ENCODE assay signal across 28 cellular contexts in the genomic region with DNA sequence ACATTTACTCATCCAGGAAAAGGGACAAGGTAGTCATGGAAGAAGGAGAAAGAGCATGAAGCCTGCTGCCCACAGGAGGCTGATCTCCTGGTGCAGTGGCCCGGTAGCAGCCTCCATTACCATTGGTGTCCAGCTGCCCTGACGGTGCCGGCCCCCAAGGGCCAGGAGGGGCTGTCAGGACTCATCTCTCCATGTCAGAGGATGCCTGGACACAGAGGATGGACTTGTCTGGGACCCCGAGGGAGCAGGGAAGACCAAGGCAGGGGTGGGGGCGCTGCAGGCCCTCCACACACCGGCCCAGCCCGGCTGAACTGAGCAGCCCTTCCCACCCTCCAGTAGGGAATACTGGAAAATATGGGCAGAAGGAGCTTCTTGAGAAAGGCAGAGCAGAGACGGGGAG. TPM values are rescaled to one million over a fixed set of nuclear protein-coding genes. Genes with fewer than 3 reads are reported as not detected.
"Had no signal": no experiment of that assay in that cellular context is flagged by ENCODE, and none has a peak within 500 bp of the region (broad histone marks: within the 10 kb centered on the region; RNA-seq: fewer than 3 reads in every experiment).

No MANE protein-coding gene starts in this region.

- H3K4me1 ChIP-seq: adrenal gland, body of pancreas, esophagus squamous epithelium, gastroesophageal sphincter had no signal

- H3K27ac ChIP-seq: adrenal gland, body of pancreas, epithelial cell of prostate, esophagus squamous epithelium, gastroesophageal sphincter had no signal

- H3K4me3 Mint-ChIP-seq: activated CD4-positive, alpha-beta memory T cell treated with anti-CD3 and anti-CD28 coated beads for 36 hours; activated CD4-positive, alpha-beta T cell treated with anti-CD3 and anti-CD28 coated beads for 36 hours; activated CD4-positive, alpha-beta T cell treated with anti-CD3 and anti-CD28 coated beads, Interleukin-2, amount 10 ng/mL, durations not matched to agents 24 days and 14 days; activated CD8-positive, alpha-beta T cell treated with anti-CD3 and anti-CD28 coated beads, Interleukin-2, amount 10 ng/mL, durations not matched to agents 7 days and 5 days; activated naive CD4-positive, alpha-beta T cell treated with anti-CD3 and anti-CD28 coated beads, Interleukin-2, amount 10 ng/mL, durations not matched to agents 7 days and 5 days; activated naive CD8-positive, alpha-beta T cell treated with anti-CD3 and anti-CD28 coated beads, Interleukin-2, amount 50 U/mL, for 24 hours; activated T-cell treated with anti-CD3 and anti-CD28 coated beads, Interleukin-2, amount 50 U/mL, for 24 hours; activated T-cell treated with anti-CD3 and anti-CD28 coated beads, Interleukin-2, amount 50 U/mL, for 72 hours had no signal

- H3K36me3 ChIP-seq: adrenal gland, esophagus squamous epithelium, gastroesophageal sphincter had no signal

- H3K4me1 Mint-ChIP-seq: activated CD4-positive, alpha-beta T cell treated with anti-CD3 and anti-CD28 coated beads for 36 hours; activated CD4-positive, alpha-beta T cell treated with anti-CD3 and anti-CD28 coated beads, Interleukin-2, amount 10 ng/mL, durations not matched to agents 24 days and 14 days; activated naive CD4-positive, alpha-beta T cell treated with anti-CD3 and anti-CD28 coated beads, Interleukin-2, amount 10 ng/mL, durations not matched to agents 7 days and 5 days; activated naive CD8-positive, alpha-beta T cell treated with anti-CD3 and anti-CD28 coated beads, Interleukin-2, amount 50 U/mL, for 24 hours had no signal

- H3K27me3 Mint-ChIP-seq: activated CD4-positive, alpha-beta memory T cell treated with anti-CD3 and anti-CD28 coated beads for 36 hours; activated CD4-positive, alpha-beta T cell treated with anti-CD3 and anti-CD28 coated beads, Interleukin-2, amount 10 ng/mL, durations not matched to agents 24 days and 14 days; activated naive CD4-positive, alpha-beta T cell treated with anti-CD3 and anti-CD28 coated beads, Interleukin-2, amount 10 ng/mL, durations not matched to agents 7 days and 5 days; activated naive CD8-positive, alpha-beta T cell treated with anti-CD3 and anti-CD28 coated beads, Interleukin-2, amount 50 U/mL, for 24 hours; activated T-cell treated with anti-CD3 and anti-CD28 coated beads, Interleukin-2, amount 50 U/mL, for 24 hours had no signal

- H3K4me3 ChIP-seq: adrenal gland, body of pancreas, esophagus squamous epithelium, gastroesophageal sphincter had no signal

- H3K27me3 ChIP-seq: adrenal gland, body of pancreas had no signal

- H3K27ac Mint-ChIP-seq: activated CD4-positive, alpha-beta memory T cell treated with anti-CD3 and anti-CD28 coated beads for 36 hours; activated CD4-positive, alpha-beta T cell treated with anti-CD3 and anti-CD28 coated beads for 36 hours; activated CD4-positive, alpha-beta T cell treated with anti-CD3 and anti-CD28 coated beads, Interleukin-2, amount 10 ng/mL, durations not matched to agents 24 days and 14 days; activated CD8-positive, alpha-beta T cell treated with anti-CD3 and anti-CD28 coated beads, Interleukin-2, amount 10 ng/mL, durations not matched to agents 7 days and 5 days; activated naive CD4-positive, alpha-beta T cell treated with anti-CD3 and anti-CD28 coated beads, Interleukin-2, amount 10 ng/mL, durations not matched to agents 7 days and 5 days; activated naive CD8-positive, alpha-beta T cell treated with anti-CD3 and anti-CD28 coated beads, Interleukin-2, amount 50 U/mL, for 24 hours; activated T-cell treated with anti-CD3 and anti-CD28 coated beads, Interleukin-2, amount 50 U/mL, for 24 hours; activated T-cell treated with anti-CD3 and anti-CD28 coated beads, Interleukin-2, amount 50 U/mL, for 72 hours had no signal

- H3K36me3 Mint-ChIP-seq: activated CD4-positive, alpha-beta memory T cell treated with anti-CD3 and anti-CD28 coated beads for 36 hours; activated naive CD4-positive, alpha-beta T cell treated with anti-CD3 and anti-CD28 coated beads, Interleukin-2, amount 10 ng/mL, durations not matched to agents 7 days and 5 days had no signal

- H3K9me3 Mint-ChIP-seq: activated CD4-positive, alpha-beta T cell treated with anti-CD3 and anti-CD28 coated beads, Interleukin-2, amount 10 ng/mL, durations not matched to agents 24 days and 14 days; activated naive CD8-positive, alpha-beta T cell treated with anti-CD3 and anti-CD28 coated beads, Interleukin-2, amount 50 U/mL, for 24 hours; activated T-cell treated with anti-CD3 and anti-CD28 coated beads, Interleukin-2, amount 50 U/mL, for 24 hours had no signal

- DNase-seq: activated CD4-positive, alpha-beta memory T cell treated with anti-CD3 and anti-CD28 coated beads for 36 hours; activated CD4-positive, alpha-beta T cell treated with anti-CD3 and anti-CD28 coated beads for 36 hours; activated CD4-positive, alpha-beta T cell treated with anti-CD3 and anti-CD28 coated beads, Interleukin-2, amount 10 ng/mL, durations not matched to agents 24 days and 14 days; activated CD4-positive, CD25-positive, alpha-beta regulatory T cell; activated CD4-positive, CD25-positive, alpha-beta regulatory T cell treated with anti-CD3 and anti-CD28 coated beads, Interleukin-2, amount 50 U/mL, for 72 hours; activated CD8-positive, alpha-beta memory T cell treated with anti-CD3 and anti-CD28 coated beads, Interleukin-2, amount 50 U/mL, for 48 hours; activated CD8-positive, alpha-beta T cell treated with anti-CD3 and anti-CD28 coated beads, Interleukin-2, amount 10 ng/mL, durations not matched to agents 7 days and 5 days; activated gamma-delta T cell; activated naive CD4-positive, alpha-beta T cell; activated naive CD4-positive, alpha-beta T cell treated with anti-CD3 and anti-CD28 coated beads, Interleukin-2, amount 10 ng/mL, durations not matched to agents 7 days and 5 days; activated naive CD8-positive, alpha-beta T cell treated with anti-CD3 and anti-CD28 coated beads, Interleukin-2, amount 50 U/mL, for 24 hours; activated T-cell treated with anti-CD3 and anti-CD28 coated beads for 4 hours; activated T-cell treated with anti-CD3 and anti-CD28 coated beads, Interleukin-2, amount 50 U/mL, for 24 hours; activated T-cell treated with anti-CD3 and anti-CD28 coated beads, Interleukin-2, amount 50 U/mL, for 72 hours; amygdala; aorta; body of pancreas; caudate nucleus; effector CD8-positive, alpha-beta T cell; esophagus squamous epithelium; foreskin melanocyte; T-helper 2 cell had no signal

- H3K9me3 ChIP-seq: adrenal gland, body of pancreas, esophagus squamous epithelium, gastroesophageal sphincter had no signal

RNA-seq across cellular contexts. Expression of a gene that starts 52.2 kb away (rescaled TPM):
- total RNA-seq: activated CD4-positive, alpha-beta memory T cell treated with anti-CD3 and anti-CD28 coated beads for 36 hours; activated CD4-positive, alpha-beta T cell treated with anti-CD3 and anti-CD28 coated beads for 36 hours; activated CD4-positive, alpha-beta T cell treated with anti-CD3 and anti-CD28 coated beads, Interleukin-2, amount 10 ng/mL, durations not matched to agents 24 days and 14 days; activated CD8-positive, alpha-beta T cell treated with anti-CD3 and anti-CD28 coated beads, Interleukin-2, amount 10 ng/mL, durations not matched to agents 7 days and 5 days; activated naive CD4-positive, alpha-beta T cell treated with anti-CD3 and anti-CD28 coated beads, Interleukin-2, amount 50 U/mL, for 72 hours; activated T-cell treated with anti-CD3 and anti-CD28 coated beads, Interleukin-2, amount 50 U/mL, for 72 hours; endothelial cell of umbilical vein; T-helper 1 cell treated with Interleukin-12 subunit alpha and Interleukin-12 subunit beta and Interleukin-4 antibody, amounts not matched to agents 30 ng/mL and 1 ng/mL, for 36 hours had no signal
- polyA plus RNA-seq: endothelial cell of umbilical vein had no signal
